In the genomic region with DNA sequence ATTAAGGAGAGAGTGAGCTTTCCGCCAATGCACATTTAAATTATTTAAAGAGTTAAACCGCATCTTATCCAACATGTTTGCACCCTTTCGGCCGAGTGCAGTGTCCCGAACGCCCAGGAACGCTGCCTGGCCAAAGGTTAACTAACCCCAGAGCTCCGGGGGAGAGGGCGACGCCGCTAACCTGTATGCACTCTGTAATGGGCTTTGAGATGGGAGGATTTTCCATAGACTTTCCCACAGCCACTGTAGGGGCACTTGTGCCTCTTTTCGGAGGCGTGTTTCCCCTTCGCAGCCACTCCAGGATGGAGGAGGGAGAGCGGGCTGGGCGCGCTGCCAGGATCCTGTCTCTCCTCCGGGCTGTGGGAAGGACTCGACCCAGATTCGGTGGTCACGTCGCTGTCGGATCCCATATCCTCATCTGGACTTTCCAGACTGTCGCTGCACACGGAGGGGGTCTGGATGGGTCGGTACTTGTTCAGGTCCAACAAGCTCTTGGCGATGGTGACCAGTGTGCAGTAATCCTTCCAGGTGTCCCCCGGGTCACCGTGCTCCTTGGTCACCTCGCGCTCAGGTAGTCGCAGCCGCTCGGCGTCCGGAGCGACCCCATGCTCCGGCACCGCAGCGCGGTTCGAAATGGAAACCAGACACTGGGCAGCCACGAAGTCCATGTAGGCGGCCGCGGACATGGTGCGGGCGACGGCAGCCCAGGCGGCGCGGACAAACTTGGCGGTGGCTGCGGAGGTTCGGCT, we compare ENCODE assay signal across 1 cellular context.
TF ChIP-seq lines count a peak whose summit lies in the region.

No MANE protein-coding gene starts in this region.

TF ChIP-seq in SK-N-SH, 30 proteins besides CTCF, POLR2A, EP300 and RAD21 (continued from another document):
- TF ChIP-seq, protein P1, sequence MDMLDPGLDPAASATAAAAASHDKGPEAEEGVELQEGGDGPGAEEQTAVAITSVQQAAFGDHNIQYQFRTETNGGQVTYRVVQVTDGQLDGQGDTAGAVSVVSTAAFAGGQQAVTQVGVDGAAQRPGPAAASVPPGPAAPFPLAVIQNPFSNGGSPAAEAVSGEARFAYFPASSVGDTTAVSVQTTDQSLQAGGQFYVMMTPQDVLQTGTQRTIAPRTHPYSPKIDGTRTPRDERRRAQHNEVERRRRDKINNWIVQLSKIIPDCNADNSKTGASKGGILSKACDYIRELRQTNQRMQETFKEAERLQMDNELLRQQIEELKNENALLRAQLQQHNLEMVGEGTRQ (IDR thresholded peaks at IDR 0.05; ENCODE audit: borderline replicate concordance, low read depth, low read length), result no peak
